ENCODE assay signal across 13 cellular contexts in the genomic region with DNA sequence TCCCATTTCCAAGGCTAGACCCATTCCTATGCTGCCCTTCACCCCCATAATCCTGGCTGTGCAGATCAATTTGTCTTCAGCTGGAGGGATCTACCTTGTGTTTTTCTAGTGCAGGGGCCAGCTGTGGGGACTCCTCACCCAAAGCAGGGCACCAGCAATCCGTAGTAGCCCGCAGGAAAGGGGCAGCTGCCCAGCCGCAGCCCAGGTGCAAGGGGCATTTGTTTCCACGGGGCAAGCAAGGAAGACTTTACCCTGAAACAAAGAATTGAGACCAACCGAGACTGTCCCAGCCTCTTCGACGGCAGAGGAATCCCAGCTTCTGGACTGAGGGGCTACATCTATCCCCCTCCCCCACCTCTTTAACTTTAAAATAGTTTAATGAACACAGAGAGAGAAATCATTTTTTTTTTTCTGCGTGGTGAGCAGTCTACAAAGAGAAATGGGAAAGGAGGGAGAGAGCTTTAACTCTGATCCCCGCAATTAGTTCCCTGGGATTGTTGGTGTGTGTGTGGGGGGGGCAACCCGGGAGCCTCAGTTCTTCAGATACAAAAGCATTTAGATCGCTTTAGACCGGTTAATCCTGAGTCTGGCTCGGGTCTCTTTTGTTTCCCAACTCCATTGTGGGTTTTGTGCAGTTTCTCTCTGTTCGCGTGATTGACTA.
DNase-seq lines count a peak whose midpoint lies in the region; ATAC-seq and TF ChIP-seq lines count a peak whose summit lies in the region.
"Had no signal": no experiment of that assay in that cellular context is flagged by ENCODE, and none has a peak within 500 bp of the region (broad histone marks: within the 10 kb centered on the region; RNA-seq: fewer than 3 reads in every experiment).

No MANE protein-coding gene starts in this region.

- H3K27me3 ChIP-seq in HAP-1 (ENCODE audit: low read depth) = peaks cover 82% of the 10 kb centered on the region

- H3K4me1 ChIP-seq in HAP-1 = peaks cover 17% of the 10 kb centered on the region

- H3K36me3 ChIP-seq in HAP-1 (replicated peaks) = no peaks in the 10 kb centered on the region
- H3K36me3 ChIP-seq: neutrophil had no signal

- H3K27me3 Mint-ChIP-seq in nephron (ENCODE audit: low read depth) = peaks cover 94% of the 10 kb centered on the region

- peak overlapping the region; percentile 61 to 63 (median 62) for H3K4me3 Mint-ChIP-seq in nephron
- H3K4me3 Mint-ChIP-seq: activated CD8-positive, alpha-beta memory T cell treated with anti-CD3 and anti-CD28 coated beads, Interleukin-2, amount 10 ng/mL, durations not matched to agents 7 days and 5 days had no signal

- no peak overlapping the region for H3K27ac Mint-ChIP-seq in nephron
- H3K27ac Mint-ChIP-seq: activated CD8-positive, alpha-beta memory T cell treated with anti-CD3 and anti-CD28 coated beads, Interleukin-2, amount 10 ng/mL, durations not matched to agents 7 days and 5 days had no signal

- no peaks in the 10 kb centered on the region for H3K9me3 Mint-ChIP-seq in nephron

- peaks cover 23% of the 10 kb centered on the region for H3K4me1 Mint-ChIP-seq in nephron

- no peaks in the 10 kb centered on the region for H3K9me3 ChIP-seq in HAP-1
- H3K9me3 ChIP-seq: neutrophil had no signal

- DNase-seq in NCI-H146 treated with DMSO at 0.1 percent for 48 hours (lab: John Stamatoyannopoulos, UW; ENCODE audit: unreplicated experiment) = peak; percentile 8
- no peak for DNase-seq in NCI-H146 (lab: John Stamatoyannopoulos, UW)
- peak; percentile 81 to 89 for DNase-seq in HAP-1 (ENCODE audit: low spot score in 2 of 2)
- DNase-seq in astrocyte of the hippocampus (ENCODE audit: low read depth, low spot score) = peak; percentile 34
- DNase-seq: activated CD8-positive, alpha-beta memory T cell treated with anti-CD3 and anti-CD28 coated beads, Interleukin-2, amount 10 ng/mL, durations not matched to agents 7 days and 5 days; anterior cingulate cortex; NCI-H187 treated with DMSO at 0.1 percent for 48 hours; stimulated activated CD4-positive, alpha-beta T cell treated with anti-CD3 and anti-CD28 coated beads, Interleukin-12 subunit alpha, Interleukin-12 subunit beta, amount 100 ng/mL, for 4 hours had no signal

- H3K4me3 ChIP-seq in HAP-1 = no peak overlapping the region; the same call in 1 of the 2 replicates

- H3K36me3 Mint-ChIP-seq in nephron (ENCODE audit: low read depth) = no peaks in the 10 kb centered on the region
- H3K36me3 Mint-ChIP-seq: activated CD8-positive, alpha-beta memory T cell treated with anti-CD3 and anti-CD28 coated beads, Interleukin-2, amount 10 ng/mL, durations not matched to agents 7 days and 5 days had no signal

- no peak for TF ChIP-seq CTCF in nephron (IDR thresholded peaks at IDR 0.05; ENCODE audit: unreplicated experiment in 3 of 3)

- ATAC-seq in HG02884 (IDR thresholded peaks at IDR 0.05; ENCODE audit: unreplicated experiment) = no peak
- no peak for ATAC-seq in HG02970 (IDR thresholded peaks at IDR 0.05; ENCODE audit: low FRiP score, unreplicated experiment)
- no peak for ATAC-seq in HG02870 (IDR thresholded peaks at IDR 0.05; ENCODE audit: unreplicated experiment)

- in situ Hi-C loops in HAP-1 (cut with MboI; ENCODE audit: low sequenced_read_pairs) = loop anchor here (10.0 kb wide), 1 partner anchor 136 kb away; no protein-coding TSS in a partner anchor
